16 cellular contexts compared by ENCODE assay signal in the genomic region with DNA sequence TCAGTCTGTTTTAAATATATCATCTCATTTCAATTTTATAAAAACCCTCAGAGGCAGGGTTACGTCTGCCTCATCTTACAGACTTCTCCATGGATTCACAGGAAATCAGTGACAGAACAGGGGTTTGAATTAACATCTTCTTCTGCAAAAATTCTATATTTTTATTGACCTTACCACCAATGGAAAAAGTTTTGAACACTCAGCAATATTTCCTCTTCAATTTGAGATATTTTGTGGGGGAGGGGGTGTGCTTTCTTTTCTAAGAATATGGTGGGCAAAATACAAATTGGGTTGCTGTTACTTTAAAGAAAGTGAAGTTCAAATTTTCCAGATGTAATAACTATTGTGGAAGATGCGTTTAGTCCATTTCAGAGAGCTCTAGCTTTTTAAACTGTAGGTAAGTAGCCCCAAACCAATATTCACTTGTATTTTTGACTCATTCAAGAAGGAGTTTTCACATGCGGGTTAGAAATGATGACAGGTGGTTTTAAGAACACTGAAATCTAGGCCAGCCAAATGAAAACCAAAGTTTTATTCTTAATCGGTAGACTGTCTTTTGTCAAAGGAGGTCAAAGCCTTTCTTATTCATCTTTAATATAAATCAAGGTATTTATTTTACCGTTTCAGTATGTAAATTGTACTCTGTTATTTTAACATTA. TPM values are rescaled to one million over a fixed set of nuclear protein-coding genes. Genes with fewer than 3 reads are reported as not detected.
A peak's percentile ranks its signal among the peaks of the same experiment; 100 is the strongest.
DNase-seq lines count a peak whose midpoint lies in the region; ATAC-seq, FAIRE-seq and TF ChIP-seq lines count a peak whose summit lies in the region.
"Had no signal": no experiment of that assay in that cellular context is flagged by ENCODE, and none has a peak within 500 bp of the region (broad histone marks: within the 10 kb centered on the region; RNA-seq: fewer than 3 reads in every experiment).

No MANE protein-coding gene starts in this region.

- H3K36me3 Mint-ChIP-seq in activated CD4-positive, alpha-beta T cell treated with anti-CD3 and anti-CD28 coated beads for 36 hours (ENCODE audit: low read depth) = no peaks in the 10 kb centered on the region
- H3K36me3 Mint-ChIP-seq in chondrocyte (ENCODE audit: low read depth) (peaks cover 8% of the 10 kb centered on the region), osteocyte (ENCODE audit: unreplicated experiment) (peaks cover 32% of the 10 kb centered on the region)
- no peaks in the 10 kb centered on the region for H3K36me3 Mint-ChIP-seq in activated CD8-positive, alpha-beta T cell treated with anti-CD3 and anti-CD28 coated beads, Interleukin-2, amount 10 ng/mL, durations not matched to agents 7 days and 5 days (ENCODE audit: low read depth)

- TF ChIP-seq CTCF in chondrocyte (IDR thresholded peaks at IDR 0.05) = no peak
- no peak for TF ChIP-seq CTCF in osteocyte (IDR thresholded peaks at IDR 0.05)
- no peak for TF ChIP-seq CTCF in tibial artery (IDR thresholded peaks at IDR 0.05)
- TF ChIP-seq CTCF in pancreas (IDR thresholded peaks at IDR 0.05) = no peak

- no peaks in the 10 kb centered on the region for H3K9me3 ChIP-seq in tibial artery
- H3K9me3 ChIP-seq in pancreas = no peaks in the 10 kb centered on the region
- H3K9me3 ChIP-seq: BE2C, HAP-1 had no signal

- FAIRE-seq in pancreas (lab: Jason Lieb, UNC) = no peak
- FAIRE-seq: HTR-8/SVneo had no signal

- POLR2A ChIA-PET in activated CD4-positive, alpha-beta T cell treated with anti-CD3 and anti-CD28 coated beads for 36 hours (lab: Charles Lee) = no interaction called here
- POLR2A ChIA-PET in activated CD8-positive, alpha-beta T cell treated with anti-CD3 and anti-CD28 coated beads, Interleukin-2, amount 10 ng/mL, durations not matched to agents 7 days and 5 days (lab: Charles Lee) = no interaction called here

- H3K27ac ChIP-seq in tibial artery = peak overlapping the region; percentile 51 to 73
- H3K27ac ChIP-seq in pancreas = no peak overlapping the region
- H3K27ac ChIP-seq: 22Rv1 had no signal

- H3K36me3 ChIP-seq in tibial artery (no peaks in the 10 kb centered on the region), pancreas (no peaks in the 10 kb centered on the region)
- H3K36me3 ChIP-seq: BE2C, HAP-1 had no signal

- no peak overlapping the region for H3K4me3 Mint-ChIP-seq in activated CD4-positive, alpha-beta T cell treated with anti-CD3 and anti-CD28 coated beads for 36 hours
- H3K4me3 Mint-ChIP-seq in chondrocyte (ENCODE audit: unreplicated experiment) (no peak overlapping the region), osteocyte (ENCODE audit: unreplicated experiment) (no peak overlapping the region)
- no peak overlapping the region for H3K4me3 Mint-ChIP-seq in activated CD8-positive, alpha-beta T cell treated with anti-CD3 and anti-CD28 coated beads, Interleukin-2, amount 10 ng/mL, durations not matched to agents 7 days and 5 days
- H3K4me3 Mint-ChIP-seq: CD4-positive, alpha-beta T cell had no signal

- peaks cover 0 to 100% (median 26%) of the 10 kb centered on the region in 4 donors for H3K4me1 ChIP-seq in tibial artery
- peaks cover 0 to 4% (median 0%) of the 10 kb centered on the region in 3 donors for H3K4me1 ChIP-seq in pancreas
- H3K4me1 ChIP-seq: BE2C had no signal

- H3K4me3 ChIP-seq in tibial artery (no peak overlapping the region), pancreas (no peak overlapping the region)
- H3K4me3 ChIP-seq: HAP-1 had no signal

- peak; percentile 16 for ATAC-seq in activated CD4-positive, alpha-beta T cell treated with anti-CD3 and anti-CD28 coated beads for 36 hours
- ATAC-seq in activated CD8-positive, alpha-beta T cell treated with anti-CD3 and anti-CD28 coated beads, Interleukin-2, amount 10 ng/mL, durations not matched to agents 7 days and 5 days = no peak
- no peak for ATAC-seq in pancreas

- H3K27me3 ChIP-seq in tibial artery (no peaks in the 10 kb centered on the region), pancreas (no peaks in the 10 kb centered on the region)
- H3K27me3 ChIP-seq: BE2C had no signal

- CTCF ChIA-PET in activated CD4-positive, alpha-beta T cell treated with anti-CD3 and anti-CD28 coated beads for 36 hours (lab: Charles Lee) = no interaction called here
- CTCF ChIA-PET in activated CD8-positive, alpha-beta T cell treated with anti-CD3 and anti-CD28 coated beads, Interleukin-2, amount 10 ng/mL, durations not matched to agents 7 days and 5 days (lab: Charles Lee) = no interaction called here

- intact Hi-C loops in activated CD4-positive, alpha-beta T cell treated with anti-CD3 and anti-CD28 coated beads for 36 hours (cut with DNase I, micrococcal nuclease) = no loop called here
- intact Hi-C loops in tibial artery (cut with DNase I; ENCODE audit: low total_unique reads) (no loop called here), pancreas (cut with DNase I) (no loop called here)

- WGBS in pancreas, 2 donors = 87% methylated on average over 5 of the region's 5 CpGs

- H3K4me1 Mint-ChIP-seq in activated CD4-positive, alpha-beta T cell treated with anti-CD3 and anti-CD28 coated beads for 36 hours = no peaks in the 10 kb centered on the region
- H3K4me1 Mint-ChIP-seq in chondrocyte (ENCODE audit: low read depth) (peaks cover 96% of the 10 kb centered on the region), osteocyte (ENCODE audit: unreplicated experiment) (peaks cover 89% of the 10 kb centered on the region)
- H3K4me1 Mint-ChIP-seq in activated CD8-positive, alpha-beta T cell treated with anti-CD3 and anti-CD28 coated beads, Interleukin-2, amount 10 ng/mL, durations not matched to agents 7 days and 5 days (ENCODE audit: low read depth) = no peaks in the 10 kb centered on the region

- H3K27ac Mint-ChIP-seq in activated CD4-positive, alpha-beta T cell treated with anti-CD3 and anti-CD28 coated beads for 36 hours = no peak overlapping the region
- H3K27ac Mint-ChIP-seq in chondrocyte (ENCODE audit: unreplicated experiment) = peak overlapping the region; percentile 68
- peak overlapping the region; percentile 27 for H3K27ac Mint-ChIP-seq in osteocyte (ENCODE audit: unreplicated experiment)
- H3K27ac Mint-ChIP-seq in activated CD8-positive, alpha-beta T cell treated with anti-CD3 and anti-CD28 coated beads, Interleukin-2, amount 10 ng/mL, durations not matched to agents 7 days and 5 days = no peak overlapping the region
- H3K27ac Mint-ChIP-seq: CD4-positive, alpha-beta T cell had no signal

- no peak for DNase-seq in activated CD4-positive, alpha-beta T cell treated with anti-CD3 and anti-CD28 coated beads for 36 hours
- DNase-seq in activated CD4-positive, alpha-beta T cell treated with anti-CD3 and anti-CD28 coated beads for 4 hours = no peak
- DNase-seq in chondrocyte (ENCODE audit: low spot score) (no peak), osteocyte (ENCODE audit: extremely low spot score, unreplicated experiment) (no peak), tibial artery (no peak), HPDE6-E6E7 (ENCODE audit: extremely low spot score) (no peak), pancreas (no peak)
- no peak for DNase-seq in activated CD8-positive, alpha-beta T cell treated with anti-CD3 and anti-CD28 coated beads, Interleukin-2, amount 10 ng/mL, durations not matched to agents 7 days and 5 days
- DNase-seq: BE2C; CD4-positive, alpha-beta T cell; NCI-H1417 treated with DMSO at 0.1 percent for 48 hours; NCI-H2029 treated with DMSO at 0.1 percent for 48 hours; NCI-H748 treated with DMSO at 0.1 percent for 48 hours had no signal

- peaks cover 4% of the 10 kb centered on the region for H3K27me3 Mint-ChIP-seq in activated CD4-positive, alpha-beta T cell treated with anti-CD3 and anti-CD28 coated beads for 36 hours
- H3K27me3 Mint-ChIP-seq in chondrocyte (ENCODE audit: low read depth) = no peaks in the 10 kb centered on the region
- H3K27me3 Mint-ChIP-seq in osteocyte (ENCODE audit: unreplicated experiment) = no peaks in the 10 kb centered on the region
- peaks cover 4% of the 10 kb centered on the region for H3K27me3 Mint-ChIP-seq in activated CD8-positive, alpha-beta T cell treated with anti-CD3 and anti-CD28 coated beads, Interleukin-2, amount 10 ng/mL, durations not matched to agents 7 days and 5 days (ENCODE audit: low read depth)
- H3K27me3 Mint-ChIP-seq: CD4-positive, alpha-beta T cell had no signal

- no peaks in the 10 kb centered on the region for H3K9me3 Mint-ChIP-seq in activated CD4-positive, alpha-beta T cell treated with anti-CD3 and anti-CD28 coated beads for 36 hours (ENCODE audit: low read depth)
- H3K9me3 Mint-ChIP-seq in chondrocyte (ENCODE audit: low read depth) (no peaks in the 10 kb centered on the region), osteocyte (ENCODE audit: unreplicated experiment) (no peaks in the 10 kb centered on the region)
- no peaks in the 10 kb centered on the region for H3K9me3 Mint-ChIP-seq in activated CD8-positive, alpha-beta T cell treated with anti-CD3 and anti-CD28 coated beads, Interleukin-2, amount 10 ng/mL, durations not matched to agents 7 days and 5 days (ENCODE audit: insufficient read depth)
- H3K9me3 Mint-ChIP-seq: CD4-positive, alpha-beta T cell had no signal

RNA-seq across cellular contexts. Expression of gene TGFB2, which starts 17.4 kb away (rescaled TPM):
- under 1 TPM in 1 of 2 experiments, not detected in 1; 0.09 TPM for total RNA-seq in activated CD4-positive, alpha-beta T cell treated with anti-CD3 and anti-CD28 coated beads for 36 hours
- 140 to 237 TPM (median 226 TPM) in 3 replicates for total RNA-seq in chondrocyte
- 175 and 184 TPM in 2 replicates for total RNA-seq in osteocyte
- total RNA-seq in activated CD8-positive, alpha-beta T cell treated with anti-CD3 and anti-CD28 coated beads, Interleukin-2, amount 10 ng/mL, durations not matched to agents 7 days and 5 days = not detected
- 10 to 100 TPM in 2 of 6 donors, 1 to 10 TPM in 4; 2.3 to 20.3 (median 3.4) TPM for total RNA-seq in pancreas
- polyA plus RNA-seq in pancreas = 1 to 10 TPM; 1.6 to 2.1 TPM

Comparison
In these comparisons a context has a peak if more than half of its experiments do, and no peak if none do; other contexts are left out.
1. H3K27ac Mint-ChIP-seq: peak in chondrocyte (single experiment) and osteocyte (single experiment); none in activated CD4-positive, alpha-beta T cell treated with anti-CD3 and anti-CD28 coated beads for 36 hours (single experiment) and activated CD8-positive, alpha-beta T cell treated with anti-CD3 and anti-CD28 coated beads, Interleukin-2, amount 10 ng/mL, durations not matched to agents 7 days and 5 days (single experiment).
2. H3K27ac ChIP-seq: peak in tibial artery (2 of 2); none in pancreas (0 of 4).